In the genomic region with DNA sequence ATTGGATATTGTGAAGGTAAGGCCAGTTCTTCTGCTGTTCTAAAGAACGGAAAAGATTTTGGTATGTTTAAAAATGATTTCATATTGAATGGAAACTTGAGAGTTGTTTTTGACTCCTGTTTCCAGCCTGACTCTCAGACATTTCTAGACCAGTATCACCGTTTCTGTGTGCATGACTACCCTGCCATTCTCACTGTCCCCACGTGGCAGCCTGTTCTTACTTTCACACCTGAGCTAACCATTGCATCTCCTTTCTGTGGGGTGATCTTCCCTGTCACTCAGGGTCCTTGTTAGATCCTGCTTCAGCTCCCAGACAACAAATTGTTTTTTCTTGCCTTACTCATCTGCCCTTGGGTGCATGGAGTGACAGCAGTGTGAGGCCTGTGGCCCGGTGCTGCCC, we compare ENCODE assay signal across 17 cellular contexts.
"Had no signal": no experiment of that assay in that cellular context is flagged by ENCODE, and none has a peak within 500 bp of the region (broad histone marks: within the 10 kb centered on the region; RNA-seq: fewer than 3 reads in every experiment).

No MANE protein-coding gene starts in this region.

- H3K27ac ChIP-seq: epithelial cell of prostate, neutrophil, upper lobe of left lung had no signal

- H3K27me3 Mint-ChIP-seq: naive thymus-derived CD8-positive, alpha-beta T cell had no signal

- ATAC-seq: activated CD4-positive, CD25-positive, alpha-beta regulatory T cell treated with anti-CD3 and anti-CD28 coated beads, Interleukin-2, amount 50 U/mL, for 24 hours; left ventricle myocardium superior; naive thymus-derived CD8-positive, alpha-beta T cell had no signal

- H3K4me3 ChIP-seq: upper lobe of left lung had no signal

- H3K9me3 Mint-ChIP-seq: activated naive CD8-positive, alpha-beta T cell treated with anti-CD3 and anti-CD28 coated beads, Interleukin-2, amount 10 ng/mL, durations not matched to agents 7 days and 5 days; naive thymus-derived CD8-positive, alpha-beta T cell had no signal

- H3K9me3 ChIP-seq: neutrophil, upper lobe of left lung had no signal

- DNase-seq: activated CD8-positive, alpha-beta memory T cell treated with anti-CD3 and anti-CD28 coated beads, Interleukin-2, amount 50 U/mL, for 48 hours; activated effector memory CD4-positive, alpha-beta T cell treated with Interleukin-2 at 50 U/mL for 16 hours; activated naive CD8-positive, alpha-beta T cell treated with anti-CD3 and anti-CD28 coated beads, Interleukin-2, amount 10 ng/mL, durations not matched to agents 7 days and 5 days; anterior cingulate cortex; cerebellar nuclear complex; effector memory CD4-positive, alpha-beta T cell; foreskin melanocyte; left ventricle myocardium superior; mesenchymal stem cell; naive thymus-derived CD8-positive, alpha-beta T cell; stimulated activated CD4-positive, alpha-beta T cell treated with anti-CD3 and anti-CD28 coated beads, Interleukin-4, amount 100 ng/mL, for 24 hours; stimulated activated naive CD4-positive, alpha-beta T cell treated with Interleukin-2 at 50 U/mL for 16 hours; T1000; upper lobe of left lung had no signal

- H3K4me3 Mint-ChIP-seq: activated naive CD8-positive, alpha-beta T cell treated with anti-CD3 and anti-CD28 coated beads, Interleukin-2, amount 10 ng/mL, durations not matched to agents 7 days and 5 days had no signal

- H3K27ac Mint-ChIP-seq: activated naive CD8-positive, alpha-beta T cell treated with anti-CD3 and anti-CD28 coated beads, Interleukin-2, amount 10 ng/mL, durations not matched to agents 7 days and 5 days had no signal

- H3K27me3 ChIP-seq: neutrophil, upper lobe of left lung had no signal
